Comparison of ENCODE assay signal across 9 cellular contexts in genomic region chr4:185513489-185514181, GRCh38. TPM values are rescaled to one million over a fixed set of nuclear protein-coding genes. Genes with fewer than 3 reads are reported as not detected.
A peak's percentile ranks its signal among the peaks of the same experiment; 100 is the strongest.
DNase-seq lines count a peak whose midpoint lies in the region; ATAC-seq and TF ChIP-seq lines count a peak whose summit lies in the region.
"Had no signal": no experiment of that assay in that cellular context is flagged by ENCODE, and none has a peak within 500 bp of the region (broad histone marks: within the 10 kb centered on the region; RNA-seq: fewer than 3 reads in every experiment).

No MANE protein-coding gene starts in this region.

- H3K4me3 ChIP-seq in CD8-positive, alpha-beta memory T cell (ENCODE audit: low read length), result peak overlapping the region; percentile 4
- H3K4me3 ChIP-seq in MG63 (no peak overlapping the region), coronary artery (peak overlapping the region; percentile 18), muscle layer of colon (ENCODE audit: low read depth in 1 of 2, low read length in 2 of 2) (no peak overlapping the region)

- H3K27ac ChIP-seq in CD8-positive, alpha-beta memory T cell (ENCODE audit: low read depth, low read length), result no peak overlapping the region
- H3K27ac ChIP-seq in coronary artery, result peak overlapping the region; percentile 48 to 77
- peak overlapping the region; percentile 2 for H3K27ac ChIP-seq in muscle layer of colon (ENCODE audit: low read depth, low read length)

- H3K36me3 ChIP-seq in CD8-positive, alpha-beta memory T cell (ENCODE audit: insufficient read depth, low read length), result no peaks in the 10 kb centered on the region
- no peaks in the 10 kb centered on the region for H3K36me3 ChIP-seq in MG63
- H3K36me3 ChIP-seq in muscle layer of colon (ENCODE audit: insufficient read depth, low read length), result peaks cover 21% of the 10 kb centered on the region

- TF ChIP-seq CTCF in coronary artery (IDR thresholded peaks at IDR 0.05), result no peak

- H3K4me1 ChIP-seq in CD8-positive, alpha-beta memory T cell (ENCODE audit: insufficient read depth, low read length), result peaks cover 13% of the 10 kb centered on the region
- peaks cover 10% of the 10 kb centered on the region for H3K4me1 ChIP-seq in muscle layer of colon (ENCODE audit: insufficient read depth, low read length)

- POLR2A ChIA-PET in CD8-positive, alpha-beta memory T cell (lab: Charles Lee), result no interaction called here

- peaks cover 3% of the 10 kb centered on the region for H3K27me3 ChIP-seq in CD8-positive, alpha-beta memory T cell (ENCODE audit: insufficient read depth, low read length, poor library complexity, severe bottlenecking)
- H3K27me3 ChIP-seq in MG63 (no peaks in the 10 kb centered on the region), muscle layer of colon (ENCODE audit: control insufficient read depth in 1 of 2, insufficient read depth in 2 of 2, low read length in 2 of 2) (no peaks in the 10 kb centered on the region)

- no peaks in the 10 kb centered on the region for H3K9me3 ChIP-seq in CD8-positive, alpha-beta memory T cell (ENCODE audit: low read length)
- H3K9me3 ChIP-seq in MG63 (no peaks in the 10 kb centered on the region), muscle layer of colon (ENCODE audit: low read length) (no peaks in the 10 kb centered on the region)

- peak overlapping the region in 1 of 8 donors; percentile 6 for H3K27ac Mint-ChIP-seq in CD8-positive, alpha-beta memory T cell
- H3K27ac Mint-ChIP-seq: type B pancreatic cell had no signal

- H3K27me3 Mint-ChIP-seq in CD8-positive, alpha-beta memory T cell, result peaks cover 34 to 62% of the 10 kb centered on the region in 2 donors
- H3K27me3 Mint-ChIP-seq: type B pancreatic cell had no signal

- peak overlapping the region in 5 of 7 donors; percentile 12 to 76 (median 54) for H3K4me3 Mint-ChIP-seq in CD8-positive, alpha-beta memory T cell
- H3K4me3 Mint-ChIP-seq: type B pancreatic cell had no signal

- peaks cover 0 to 2% (median 0%) of the 10 kb centered on the region in 5 donors for H3K9me3 Mint-ChIP-seq in CD8-positive, alpha-beta memory T cell
- H3K9me3 Mint-ChIP-seq: type B pancreatic cell had no signal

- DNase-seq in CD8-positive, alpha-beta memory T cell, result peak in 1 of 5 donors; percentile 9
- DNase-seq in MG63 (peak; percentile 11), coronary artery (ENCODE audit: low spot score) (no peak), NCI-H2107 treated with DMSO at 0.1 percent for 48 hours (lab: John Stamatoyannopoulos, UW; ENCODE audit: unreplicated experiment) (no peak), iPS-NIHi11 (ENCODE audit: low spot score) (no peak)
- no peak for DNase-seq in activated effector memory CD4-positive, alpha-beta T cell treated with anti-CD3 and anti-CD28 coated beads, Interleukin-2, amount 50 U/mL, for 16 hours

- no peak overlapping the region for H3K9ac ChIP-seq in muscle layer of colon (ENCODE audit: low read length)

- CTCF ChIA-PET in CD8-positive, alpha-beta memory T cell (lab: Charles Lee), result no interaction called here

- H3K4me1 Mint-ChIP-seq in CD8-positive, alpha-beta memory T cell, result peaks cover 16 to 19% (median 16%) of the 10 kb centered on the region in 3 donors

- no peak for ATAC-seq in GM21423 (IDR thresholded peaks at IDR 0.05; ENCODE audit: unreplicated experiment)

- no peaks in the 10 kb centered on the region for H3K36me3 Mint-ChIP-seq in CD8-positive, alpha-beta memory T cell
- H3K36me3 Mint-ChIP-seq: type B pancreatic cell had no signal

RNA-seq across cellular contexts. Expression of gene PDLIM3, which starts 21.7 kb away (rescaled TPM):
- total RNA-seq in CD8-positive, alpha-beta memory T cell, result not detected
- polyA plus RNA-seq in CD8-positive, alpha-beta memory T cell, result not detected
- 0.26 TPM in 1 of 2 replicates, not detected in the other for total RNA-seq in MG63 (2014; rRNA removed; shearing (Covaris generic); ENCODE audit: low replicate concordance)

RNA-seq across cellular contexts. Expression of gene CCDC110, which starts 42.1 kb away (rescaled TPM):
- not detected for total RNA-seq in CD8-positive, alpha-beta memory T cell
- not detected for polyA plus RNA-seq in CD8-positive, alpha-beta memory T cell
- total RNA-seq in MG63 (2014; rRNA removed; shearing (Covaris generic); ENCODE audit: low replicate concordance), result not detected in 2 replicates

Comparison
In these comparisons a context has a peak if more than half of its experiments do, and no peak if none do; other contexts are left out.
1. H3K4me3 ChIP-seq: peak in CD8-positive, alpha-beta memory T cell (single experiment) and coronary artery (single experiment); none in MG63 (single experiment) and muscle layer of colon (0 of 2).